In genomic region chr2:196718796-196719564, GRCh38 we compare ENCODE assay signal across 1 cellular context.
A peak's percentile ranks its signal among the peaks of the same experiment; 100 is the strongest.
TF ChIP-seq lines count a peak whose summit lies in the region.

No MANE protein-coding gene starts in this region.

TF ChIP-seq in K562, 482 proteins besides CTCF, POLR2A, EP300 and RAD21 (continued from another document and continues in another):
- no peak for TF ChIP-seq KDM1A (IDR thresholded peaks at IDR 0.05)
- no peak for TF ChIP-seq ZFPM2 (CRISPR knock-in tag; IDR thresholded peaks at IDR 0.05)
- TF ChIP-seq MAFK (IDR thresholded peaks at IDR 0.05; ENCODE audit: low read length), result peak; percentile 92
- TF ChIP-seq JUND (IDR thresholded peaks at IDR 0.05; ENCODE audit: borderline replicate concordance, low read depth, low read length), result no peak
- no peak for TF ChIP-seq JUND (tag; IDR thresholded peaks at IDR 0.05; ENCODE audit: borderline replicate concordance, low read depth, low read length)
- no peak for TF ChIP-seq WHSC1 (IDR thresholded peaks at IDR 0.05; ENCODE audit: low read length)
- TF ChIP-seq SP1 (CRISPR knock-in tag; IDR thresholded peaks at IDR 0.05), result no peak
- TF ChIP-seq ZNF197 (CRISPR knock-in tag; IDR thresholded peaks at IDR 0.05; ENCODE audit: low read depth), result no peak
- TF ChIP-seq RBM22 (IDR thresholded peaks at IDR 0.05; ENCODE audit: low read depth, low read length, poor library complexity, severe bottlenecking), result no peak
- TF ChIP-seq SMAD4 (CRISPR knock-in tag; conservative IDR thresholded peaks at IDR 0.05), result no peak
- TF ChIP-seq NFIX (CRISPR knock-in tag; IDR thresholded peaks at IDR 0.05; ENCODE audit: low read depth), result no peak
- TF ChIP-seq ZEB2 (IDR thresholded peaks at IDR 0.05), result no peak
- TF ChIP-seq PTTG1 (tag; IDR thresholded peaks at IDR 0.05; ENCODE audit: low read depth), result no peak
- peak in 1 of 2 experiments; percentile 75; a peak in 2 of 4 replicates for TF ChIP-seq ZNF318 (IDR thresholded peaks at IDR 0.05; ENCODE audit: borderline replicate concordance in 1 of 2, low read depth in 1 of 2)
- TF ChIP-seq ZNF398 (CRISPR knock-in tag; IDR thresholded peaks at IDR 0.05), result no peak
- TF ChIP-seq NR2C1 (IDR thresholded peaks at IDR 0.05), result 0 out of 2 replicates have a peak, but pooled peaks have one; percentile 35
- TF ChIP-seq NR2C1 (tag; IDR thresholded peaks at IDR 0.05), result no peak
- no peak for TF ChIP-seq PML (IDR thresholded peaks at IDR 0.05; ENCODE audit: low read length)
- no peak for TF ChIP-seq EWSR1 (IDR thresholded peaks at IDR 0.05; ENCODE audit: borderline replicate concordance, low read depth, partially characterized antibody)
- TF ChIP-seq, protein P1, sequence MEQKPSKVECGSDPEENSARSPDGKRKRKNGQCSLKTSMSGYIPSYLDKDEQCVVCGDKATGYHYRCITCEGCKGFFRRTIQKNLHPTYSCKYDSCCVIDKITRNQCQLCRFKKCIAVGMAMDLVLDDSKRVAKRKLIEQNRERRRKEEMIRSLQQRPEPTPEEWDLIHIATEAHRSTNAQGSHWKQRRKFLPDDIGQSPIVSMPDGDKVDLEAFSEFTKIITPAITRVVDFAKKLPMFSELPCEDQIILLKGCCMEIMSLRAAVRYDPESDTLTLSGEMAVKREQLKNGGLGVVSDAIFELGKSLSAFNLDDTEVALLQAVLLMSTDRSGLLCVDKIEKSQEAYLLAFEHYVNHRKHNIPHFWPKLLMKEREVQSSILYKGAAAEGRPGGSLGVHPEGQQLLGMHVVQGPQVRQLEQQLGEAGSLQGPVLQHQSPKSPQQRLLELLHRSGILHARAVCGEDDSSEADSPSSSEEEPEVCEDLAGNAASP (IDR thresholded peaks at IDR 0.05), result no peak
- TF ChIP-seq STAT5A (IDR thresholded peaks at IDR 0.05; ENCODE audit: borderline replicate concordance, low read length), result no peak
- TF ChIP-seq, protein P2, sequence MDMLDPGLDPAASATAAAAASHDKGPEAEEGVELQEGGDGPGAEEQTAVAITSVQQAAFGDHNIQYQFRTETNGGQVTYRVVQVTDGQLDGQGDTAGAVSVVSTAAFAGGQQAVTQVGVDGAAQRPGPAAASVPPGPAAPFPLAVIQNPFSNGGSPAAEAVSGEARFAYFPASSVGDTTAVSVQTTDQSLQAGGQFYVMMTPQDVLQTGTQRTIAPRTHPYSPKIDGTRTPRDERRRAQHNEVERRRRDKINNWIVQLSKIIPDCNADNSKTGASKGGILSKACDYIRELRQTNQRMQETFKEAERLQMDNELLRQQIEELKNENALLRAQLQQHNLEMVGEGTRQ (CRISPR knock-in tag; IDR thresholded peaks at IDR 0.05), result no peak
- no peak for TF ChIP-seq HSF4 (CRISPR knock-in tag; IDR thresholded peaks at IDR 0.05; ENCODE audit: borderline replicate concordance)
- no peak for TF ChIP-seq KAT7 (CRISPR knock-in tag; IDR thresholded peaks at IDR 0.05; ENCODE audit: borderline replicate concordance)
- TF ChIP-seq ZBTB17 (CRISPR knock-in tag; IDR thresholded peaks at IDR 0.05), result no peak
- TF ChIP-seq ZNF586 (CRISPR knock-in tag; conservative IDR thresholded peaks at IDR 0.05), result no peak
- TF ChIP-seq OTX1 (CRISPR knock-in tag; IDR thresholded peaks at IDR 0.05), result no peak
- TF ChIP-seq RFX7 (CRISPR knock-in tag; IDR thresholded peaks at IDR 0.05), result no peak
- TF ChIP-seq, protein P3, sequence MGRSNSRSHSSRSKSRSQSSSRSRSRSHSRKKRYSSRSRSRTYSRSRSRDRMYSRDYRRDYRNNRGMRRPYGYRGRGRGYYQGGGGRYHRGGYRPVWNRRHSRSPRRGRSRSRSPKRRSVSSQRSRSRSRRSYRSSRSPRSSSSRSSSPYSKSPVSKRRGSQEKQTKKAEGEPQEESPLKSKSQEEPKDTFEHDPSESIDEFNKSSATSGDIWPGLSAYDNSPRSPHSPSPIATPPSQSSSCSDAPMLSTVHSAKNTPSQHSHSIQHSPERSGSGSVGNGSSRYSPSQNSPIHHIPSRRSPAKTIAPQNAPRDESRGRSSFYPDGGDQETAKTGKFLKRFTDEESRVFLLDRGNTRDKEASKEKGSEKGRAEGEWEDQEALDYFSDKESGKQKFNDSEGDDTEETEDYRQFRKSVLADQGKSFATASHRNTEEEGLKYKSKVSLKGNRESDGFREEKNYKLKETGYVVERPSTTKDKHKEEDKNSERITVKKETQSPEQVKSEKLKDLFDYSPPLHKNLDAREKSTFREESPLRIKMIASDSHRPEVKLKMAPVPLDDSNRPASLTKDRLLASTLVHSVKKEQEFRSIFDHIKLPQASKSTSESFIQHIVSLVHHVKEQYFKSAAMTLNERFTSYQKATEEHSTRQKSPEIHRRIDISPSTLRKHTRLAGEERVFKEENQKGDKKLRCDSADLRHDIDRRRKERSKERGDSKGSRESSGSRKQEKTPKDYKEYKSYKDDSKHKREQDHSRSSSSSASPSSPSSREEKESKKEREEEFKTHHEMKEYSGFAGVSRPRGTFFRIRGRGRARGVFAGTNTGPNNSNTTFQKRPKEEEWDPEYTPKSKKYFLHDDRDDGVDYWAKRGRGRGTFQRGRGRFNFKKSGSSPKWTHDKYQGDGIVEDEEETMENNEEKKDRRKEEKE (IDR thresholded peaks at IDR 0.05; ENCODE audit: borderline replicate concordance in 1 of 2, control insufficient read depth in 1 of 2, low read depth in 2 of 2, low read length in 1 of 2), result no peak
- TF ChIP-seq, protein P4, sequence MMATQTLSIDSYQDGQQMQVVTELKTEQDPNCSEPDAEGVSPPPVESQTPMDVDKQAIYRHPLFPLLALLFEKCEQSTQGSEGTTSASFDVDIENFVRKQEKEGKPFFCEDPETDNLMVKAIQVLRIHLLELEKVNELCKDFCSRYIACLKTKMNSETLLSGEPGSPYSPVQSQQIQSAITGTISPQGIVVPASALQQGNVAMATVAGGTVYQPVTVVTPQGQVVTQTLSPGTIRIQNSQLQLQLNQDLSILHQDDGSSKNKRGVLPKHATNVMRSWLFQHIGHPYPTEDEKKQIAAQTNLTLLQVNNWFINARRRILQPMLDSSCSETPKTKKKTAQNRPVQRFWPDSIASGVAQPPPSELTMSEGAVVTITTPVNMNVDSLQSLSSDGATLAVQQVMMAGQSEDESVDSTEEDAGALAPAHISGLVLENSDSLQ (IDR thresholded peaks at IDR 0.05), result 0 out of 2 replicates have a peak, but pooled peaks have one; percentile 20
- no peak for TF ChIP-seq MTA3 (IDR thresholded peaks at IDR 0.05; ENCODE audit: borderline replicate concordance)
- no peak for TF ChIP-seq MBD2 (IDR thresholded peaks at IDR 0.05; ENCODE audit: borderline replicate concordance, low read depth)
- no peak for TF ChIP-seq RNF219 (CRISPR knock-in tag; IDR thresholded peaks at IDR 0.05)
- TF ChIP-seq ZNF133 (CRISPR knock-in tag; IDR thresholded peaks at IDR 0.05), result no peak
- TF ChIP-seq MTA2 (IDR thresholded peaks at IDR 0.05; ENCODE audit: low read depth), result no peak
- TF ChIP-seq ZFX (CRISPR knock-in tag; IDR thresholded peaks at IDR 0.05), result no peak
- TF ChIP-seq ZNF507 (tag; conservative IDR thresholded peaks at IDR 0.05), result no peak
- TF ChIP-seq, protein P5, sequence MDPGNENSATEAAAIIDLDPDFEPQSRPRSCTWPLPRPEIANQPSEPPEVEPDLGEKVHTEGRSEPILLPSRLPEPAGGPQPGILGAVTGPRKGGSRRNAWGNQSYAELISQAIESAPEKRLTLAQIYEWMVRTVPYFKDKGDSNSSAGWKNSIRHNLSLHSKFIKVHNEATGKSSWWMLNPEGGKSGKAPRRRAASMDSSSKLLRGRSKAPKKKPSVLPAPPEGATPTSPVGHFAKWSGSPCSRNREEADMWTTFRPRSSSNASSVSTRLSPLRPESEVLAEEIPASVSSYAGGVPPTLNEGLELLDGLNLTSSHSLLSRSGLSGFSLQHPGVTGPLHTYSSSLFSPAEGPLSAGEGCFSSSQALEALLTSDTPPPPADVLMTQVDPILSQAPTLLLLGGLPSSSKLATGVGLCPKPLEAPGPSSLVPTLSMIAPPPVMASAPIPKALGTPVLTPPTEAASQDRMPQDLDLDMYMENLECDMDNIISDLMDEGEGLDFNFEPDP (CRISPR knock-in tag; IDR thresholded peaks at IDR 0.05), result no peak
- TF ChIP-seq PURB (CRISPR knock-in tag; IDR thresholded peaks at IDR 0.05; ENCODE audit: low read depth), result no peak
- TF ChIP-seq RBM15 (IDR thresholded peaks at IDR 0.05; ENCODE audit: insufficient read depth, low read length), result no peak
- TF ChIP-seq HLTF (IDR thresholded peaks at IDR 0.05), result no peak
- TF ChIP-seq POLR3A (IDR thresholded peaks at IDR 0.05; ENCODE audit: borderline replicate concordance, extremely low read depth, insufficient read depth, insufficient read length), result no peak
- TF ChIP-seq BRCA1 (IDR thresholded peaks at IDR 0.05), result no peak
- no peak for TF ChIP-seq BRCA1 (CRISPR knock-in tag; IDR thresholded peaks at IDR 0.05)
- no peak for TF ChIP-seq ZNF175 (CRISPR knock-in tag; IDR thresholded peaks at IDR 0.05; ENCODE audit: low read depth)
- TF ChIP-seq FOXP1 (CRISPR knock-in tag; IDR thresholded peaks at IDR 0.05), result no peak
